ENCODE assay signal across 28 cellular contexts in genomic region chr14:21019377-21019776, GRCh38. TPM values are rescaled to one million over a fixed set of nuclear protein-coding genes. Genes with fewer than 3 reads are reported as not detected.
"Had no signal": no experiment of that assay in that cellular context is flagged by ENCODE, and none has a peak within 500 bp of the region (broad histone marks: within the 10 kb centered on the region; RNA-seq: fewer than 3 reads in every experiment).

No MANE protein-coding gene starts in this region.

- H3K4me2 ChIP-seq: hepatocyte had no signal

- H3K9me3 ChIP-seq: gastroesophageal sphincter, pancreas, prostate gland had no signal

- ATAC-seq: activated CD8-positive, alpha-beta T cell treated with anti-CD3 and anti-CD28 coated beads for 36 hours; activated naive CD4-positive, alpha-beta T cell treated with anti-CD3 and anti-CD28 coated beads, Interleukin-2, amount 50 U/mL, for 72 hours; gastroesophageal sphincter; left cardiac atrium; pancreas; sciatic nerve; stimulated activated naive CD8-positive, alpha-beta T cell treated with anti-CD3 and anti-CD28 coated beads, Interleukin-15, amount 100 ng/mL, for 72 hours had no signal

- DNase-seq: activated B cell treated with CpG ODN at 0.5 μM for 24 hours; activated CD4-positive, alpha-beta T cell treated with anti-CD3 and anti-CD28 coated beads, Interleukin-2, amount 50 U/mL, for 1 hour; activated CD8-positive, alpha-beta T cell treated with anti-CD3 and anti-CD28 coated beads for 36 hours; activated naive CD4-positive, alpha-beta T cell; activated T-cell treated with anti-CD3 and anti-CD28 coated beads, Interleukin-2, amount 50 U/mL, for 48 hours; dorsolateral prefrontal cortex; effector memory CD4-positive, alpha-beta T cell; left cardiac atrium; mammary epithelial cell; nucleus accumbens; pancreas; retina; stimulated activated CD4-positive, alpha-beta T cell treated with anti-CD3 and anti-CD28 coated beads, Interleukin-12 subunit alpha, Interleukin-12 subunit beta, amount 100 ng/mL, for 4 hours; stimulated activated CD4-positive, alpha-beta T cell treated with anti-CD3 and anti-CD28 coated beads, Interleukin-4, amount 100 ng/mL, for 1 hour; stimulated activated naive CD8-positive, alpha-beta T cell treated with anti-CD3 and anti-CD28 coated beads, Interleukin-15, amount 100 ng/mL, for 72 hours; substantia nigra had no signal

- H2AFZ ChIP-seq: hepatocyte had no signal

- H3K4me3 ChIP-seq: gastroesophageal sphincter, hepatocyte, pancreas, prostate gland, skin epidermis had no signal

- H3K27me3 ChIP-seq: gastroesophageal sphincter, hepatocyte, pancreas had no signal

- H3K27ac ChIP-seq: hepatocyte, pancreas, prostate gland had no signal

RNA-seq across cellular contexts. Expression of gene TPPP2, which starts 10.6 kb away (rescaled TPM):
- total RNA-seq: activated B cell treated with CpG ODN at 0.5 μM for 24 hours; activated CD8-positive, alpha-beta T cell treated with anti-CD3 and anti-CD28 coated beads for 36 hours; activated naive CD4-positive, alpha-beta T cell treated with anti-CD3 and anti-CD28 coated beads, Interleukin-2, amount 50 U/mL, for 72 hours; bronchial epithelial cell; epithelial cell of proximal tubule; gastroesophageal sphincter; hepatocyte; mammary epithelial cell had no signal
- polyA plus RNA-seq: hepatocyte, keratinocyte, mammary epithelial cell had no signal

RNA-seq across cellular contexts. Expression of gene RNASE13, which starts 15.2 kb away (rescaled TPM):
- total RNA-seq: activated B cell treated with CpG ODN at 0.5 μM for 24 hours; activated CD8-positive, alpha-beta T cell treated with anti-CD3 and anti-CD28 coated beads for 36 hours; activated naive CD4-positive, alpha-beta T cell treated with anti-CD3 and anti-CD28 coated beads, Interleukin-2, amount 50 U/mL, for 72 hours; bronchial epithelial cell; epithelial cell of proximal tubule; gastroesophageal sphincter; hepatocyte; left cardiac atrium; mammary epithelial cell; sciatic nerve had no signal
- polyA plus RNA-seq: hepatocyte, keratinocyte, liver, mammary epithelial cell, thymus had no signal

RNA-seq across cellular contexts. Expression of gene SLC39A2, which starts 20.3 kb away (rescaled TPM):
- total RNA-seq: activated CD8-positive, alpha-beta T cell treated with anti-CD3 and anti-CD28 coated beads for 36 hours; epithelial cell of proximal tubule; left cardiac atrium; mammary epithelial cell; mucosa of gallbladder; pancreas; sciatic nerve had no signal

RNA-seq across cellular contexts. Expression of gene RNASE7, which starts 22.8 kb away (rescaled TPM):
- total RNA-seq: activated B cell treated with CpG ODN at 0.5 μM for 24 hours; activated CD8-positive, alpha-beta T cell treated with anti-CD3 and anti-CD28 coated beads for 36 hours; activated naive CD4-positive, alpha-beta T cell treated with anti-CD3 and anti-CD28 coated beads, Interleukin-2, amount 50 U/mL, for 72 hours; hepatocyte; left cardiac atrium; sciatic nerve had no signal
- polyA plus RNA-seq: hepatocyte had no signal
